ENCODE assay signal across 32 cellular contexts in genomic region chr5:17891881-17892280, GRCh38.
"Had no signal": no experiment of that assay in that cellular context is flagged by ENCODE, and none has a peak within 500 bp of the region (broad histone marks: within the 10 kb centered on the region; RNA-seq: fewer than 3 reads in every experiment).

No MANE protein-coding gene starts in this region.

- H3K27ac ChIP-seq: adrenal gland, body of pancreas, colonic mucosa, esophagus squamous epithelium, gastroesophageal sphincter, heart right ventricle, WERI-Rb-1 had no signal

- H3K4me1 Mint-ChIP-seq: activated B cell treated with CpG ODN at 0.5 μM for 24 hours; activated naive CD8-positive, alpha-beta T cell treated with anti-CD3 and anti-CD28 coated beads for 36 hours; activated naive CD8-positive, alpha-beta T cell treated with anti-CD3 and anti-CD28 coated beads, Interleukin-2, amount 50 U/mL, for 24 hours; activated T-helper 17 cell treated with anti-CD3 and anti-CD28 coated beads, Interleukin-2, amount 50 U/mL, for 72 hours; T-helper 17 cell had no signal

- DNase-seq: activated B cell treated with CpG ODN at 0.5 μM for 24 hours; activated CD4-positive, alpha-beta T cell treated with anti-CD3 and anti-CD28 coated beads for 48 hours; activated CD4-positive, alpha-beta T cell treated with anti-CD3 and anti-CD28 coated beads, Interleukin-2, amount 50 U/mL, for 1 hour; activated CD4-positive, alpha-beta T cell treated with anti-CD3 and anti-CD28 coated beads, Interleukin-2, amount 50 U/mL, for 48 hours; activated CD8-positive, alpha-beta memory T cell treated with anti-CD3 and anti-CD28 coated beads for 24 hours; activated CD8-positive, alpha-beta T cell treated with anti-CD3 and anti-CD28 coated beads for 36 hours; activated effector memory CD4-positive, alpha-beta T cell treated with Interleukin-2 at 50 U/mL for 16 hours; activated gamma-delta T cell treated with Interleukin-2 at 50 U/mL for 16 hours; activated naive CD4-positive, alpha-beta T cell treated with anti-CD3 and anti-CD28 coated beads, Interleukin-2, amount 50 U/mL, for 16 hours; activated naive CD4-positive, alpha-beta T cell treated with Interleukin-2 at 50 U/mL for 16 hours; activated naive CD8-positive, alpha-beta T cell treated with anti-CD3 and anti-CD28 coated beads for 36 hours; activated naive CD8-positive, alpha-beta T cell treated with anti-CD3 and anti-CD28 coated beads, Interleukin-2, amount 50 U/mL, for 24 hours; activated T-cell treated with anti-CD3 and anti-CD28 coated beads, Interleukin-2, amount 50 U/mL, for 4 hours; adrenal gland; amygdala; aorta; body of pancreas; caudate nucleus; colonic mucosa; effector CD8-positive, alpha-beta T cell; erythroblast; esophagus squamous epithelium; foreskin melanocyte; heart right ventricle; T-helper 1 cell; T-helper 17 cell; T1000; WERI-Rb-1 had no signal

- H3K27ac Mint-ChIP-seq: activated B cell treated with CpG ODN at 0.5 μM for 24 hours; activated CD8-positive, alpha-beta T cell treated with anti-CD3 and anti-CD28 coated beads for 36 hours; activated naive CD8-positive, alpha-beta T cell treated with anti-CD3 and anti-CD28 coated beads for 36 hours; activated naive CD8-positive, alpha-beta T cell treated with anti-CD3 and anti-CD28 coated beads, Interleukin-2, amount 50 U/mL, for 24 hours; activated T-helper 17 cell treated with anti-CD3 and anti-CD28 coated beads, Interleukin-2, amount 50 U/mL, for 72 hours; T-helper 17 cell; T-helper 2 cell treated with Interferon-gamma antibody and Interleukin-4, amounts not matched to agents 5 μg/mL and 100 μg/mL, for 36 hours had no signal

- H3K9me3 Mint-ChIP-seq: activated B cell treated with CpG ODN at 0.5 μM for 24 hours; activated naive CD8-positive, alpha-beta T cell treated with anti-CD3 and anti-CD28 coated beads for 36 hours had no signal

- H3K36me3 Mint-ChIP-seq: activated naive CD8-positive, alpha-beta T cell treated with anti-CD3 and anti-CD28 coated beads for 36 hours had no signal

- H3K9me3 ChIP-seq: adrenal gland, body of pancreas, colonic mucosa, esophagus squamous epithelium, gastroesophageal sphincter had no signal

- H3K4me3 ChIP-seq: adrenal gland, body of pancreas, colonic mucosa, esophagus squamous epithelium, gastroesophageal sphincter, heart right ventricle had no signal

- H3K4me1 ChIP-seq: adrenal gland, body of pancreas, colonic mucosa, gastroesophageal sphincter, heart right ventricle had no signal

- H3K27me3 ChIP-seq: adrenal gland, body of pancreas, colonic mucosa, esophagus squamous epithelium, gastroesophageal sphincter, heart right ventricle had no signal

- H3K36me3 ChIP-seq: adrenal gland, colonic mucosa, esophagus squamous epithelium, gastroesophageal sphincter, heart right ventricle, WERI-Rb-1 had no signal

- ATAC-seq: activated CD4-positive, CD25-positive, alpha-beta regulatory T cell treated with anti-CD3 and anti-CD28 coated beads, Interleukin-2, amount 50 U/mL, for 24 hours; activated CD8-positive, alpha-beta T cell treated with anti-CD3 and anti-CD28 coated beads for 36 hours; activated naive CD8-positive, alpha-beta T cell treated with anti-CD3 and anti-CD28 coated beads, Interleukin-2, amount 50 U/mL, for 24 hours; activated T-cell treated with anti-CD3 and anti-CD28 coated beads, Interleukin-2, amount 50 U/mL, for 4 hours; activated T-helper 17 cell treated with anti-CD3 and anti-CD28 coated beads, Interleukin-2, amount 50 U/mL, for 72 hours; body of pancreas; gastroesophageal sphincter; heart right ventricle; T-helper 17 cell had no signal

- H3K4me3 Mint-ChIP-seq: activated B cell treated with CpG ODN at 0.5 μM for 24 hours; activated CD8-positive, alpha-beta T cell treated with anti-CD3 and anti-CD28 coated beads for 36 hours; activated naive CD8-positive, alpha-beta T cell treated with anti-CD3 and anti-CD28 coated beads for 36 hours; activated naive CD8-positive, alpha-beta T cell treated with anti-CD3 and anti-CD28 coated beads, Interleukin-2, amount 50 U/mL, for 24 hours; activated T-cell treated with anti-CD3 and anti-CD28 coated beads, Interleukin-2, amount 50 U/mL, for 4 hours; activated T-helper 17 cell treated with anti-CD3 and anti-CD28 coated beads, Interleukin-2, amount 50 U/mL, for 72 hours; T-helper 17 cell; T-helper 2 cell treated with Interferon-gamma antibody and Interleukin-4, amounts not matched to agents 5 μg/mL and 100 μg/mL, for 36 hours had no signal

- H3K27me3 Mint-ChIP-seq: activated B cell treated with CpG ODN at 0.5 μM for 24 hours; activated CD8-positive, alpha-beta T cell treated with anti-CD3 and anti-CD28 coated beads for 36 hours; activated naive CD8-positive, alpha-beta T cell treated with anti-CD3 and anti-CD28 coated beads for 36 hours; activated naive CD8-positive, alpha-beta T cell treated with anti-CD3 and anti-CD28 coated beads, Interleukin-2, amount 50 U/mL, for 24 hours; activated T-helper 17 cell treated with anti-CD3 and anti-CD28 coated beads, Interleukin-2, amount 50 U/mL, for 72 hours; T-helper 17 cell had no signal
